ENCODE assay signal across 27 cellular contexts in the genomic region with DNA sequence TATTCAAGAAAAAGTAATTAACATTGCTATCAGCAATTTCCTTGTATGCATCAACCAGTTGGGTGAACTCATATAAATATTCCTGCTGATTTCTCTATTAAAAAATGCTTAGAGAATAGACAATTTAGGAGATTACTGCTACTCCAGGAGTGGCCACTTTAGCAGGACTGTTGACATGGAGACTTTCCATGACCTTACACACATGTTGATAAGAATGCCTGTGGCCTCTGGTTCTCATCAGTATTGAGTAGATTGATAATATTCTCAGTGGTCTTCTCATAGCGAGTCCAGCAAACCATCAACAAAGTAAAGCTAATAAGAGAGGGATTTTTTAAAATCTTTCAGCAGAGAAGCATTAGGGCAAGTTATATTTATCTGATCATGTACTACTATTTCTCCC.
DNase-seq lines count a peak whose midpoint lies in the region; ATAC-seq, FAIRE-seq and TF ChIP-seq lines count a peak whose summit lies in the region.
"Had no signal": no experiment of that assay in that cellular context is flagged by ENCODE, and none has a peak within 500 bp of the region (broad histone marks: within the 10 kb centered on the region; RNA-seq: fewer than 3 reads in every experiment).

No MANE protein-coding gene starts in this region.

- H3K9me3 Mint-ChIP-seq in activated T-helper 2 cell treated with anti-CD3 and anti-CD28 coated beads, Interferon-gamma antibody, Interleukin-2, Interleukin-4, amounts not matched to agents 10 μg/mL and 5 μg/mL and 100 μg/mL, durations not matched to agents 14 hours and 24 hours and 36 hours: no peaks in the 10 kb centered on the region

- DNase-seq in right lobe of liver (no peak), HepG2 (ENCODE audit: low spot score) (no peak), bronchial epithelial cell (ENCODE audit: low read depth) (no peak), NCI-H774 (lab: John Stamatoyannopoulos, UW) (no peak), G401 (ENCODE audit: low spot score) (no peak), DMS153 treated with DMSO at 0.1 percent for 48 hours (lab: John Stamatoyannopoulos, UW; ENCODE audit: unreplicated experiment) (no peak)
- no peak for DNase-seq in activated T-helper 2 cell treated with anti-CD3 and anti-CD28 coated beads, Interferon-gamma antibody, Interleukin-2, Interleukin-4, amounts not matched to agents 10 μg/mL and 5 μg/mL and 100 μg/mL, durations not matched to agents 14 hours and 24 hours and 36 hours (ENCODE audit: low spot score)
- DNase-seq: activated CD4-positive, alpha-beta T cell treated with anti-CD3 and anti-CD28 coated beads, Interleukin-2, amount 50 U/mL, for 48 hours; activated gamma-delta T cell; C1 segment of cervical spinal cord; gastrocnemius medialis; IMR-90; islet precursor cell; lower lobe of right lung; naive B cell; NCI-H1694; NCI-H82; ovary; sigmoid colon; stimulated activated CD4-positive, alpha-beta T cell treated with anti-CD3 and anti-CD28 coated beads, Interleukin-1b, Interleukin-23, amount 100 ng/mL, for 48 hours; stimulated activated naive CD8-positive, alpha-beta T cell treated with anti-CD3 and anti-CD28 coated beads, Interleukin-15, Interleukin-2, amounts not matched to agents 100 U/mL and 50 U/mL, for 24 hours had no signal

- no peaks in the 10 kb centered on the region for H3K4me1 Mint-ChIP-seq in activated T-helper 2 cell treated with anti-CD3 and anti-CD28 coated beads, Interferon-gamma antibody, Interleukin-2, Interleukin-4, amounts not matched to agents 10 μg/mL and 5 μg/mL and 100 μg/mL, durations not matched to agents 14 hours and 24 hours and 36 hours (ENCODE audit: low read depth)

- no peak overlapping the region for H3K4me3 ChIP-seq in right lobe of liver
- no peak overlapping the region for H3K4me3 ChIP-seq in HepG2 (replicated peaks in 1 of 3; ENCODE audit: insufficient read depth in 1 of 3, low read depth in 2 of 3, low read length in 3 of 3)
- peak overlapping the region; percentile 19 for H3K4me3 ChIP-seq in bronchial epithelial cell (ENCODE audit: low read depth, low read length)
- H3K4me3 ChIP-seq in neutrophil (ENCODE audit: low read depth in 1 of 2, low read length in 1 of 2): peak overlapping the region; percentile 10 to 36
- H3K4me3 ChIP-seq: gastrocnemius medialis, ovary, sigmoid colon, SJSA1 had no signal

- FAIRE-seq in HepG2 (lab: Jason Lieb, UNC): no peak
- FAIRE-seq in bronchial epithelial cell (lab: Jason Lieb, UNC): no peak
- FAIRE-seq: endothelial cell of umbilical vein, G401.6 had no signal

- H3K9ac ChIP-seq in HepG2 (ENCODE audit: insufficient read depth, low read depth, low read length): no peak overlapping the region

- BruUV-seq in HepG2 (replicated peaks; lab: Mats Ljungman, UMichigan): no TSS peak

- no peaks in the 10 kb centered on the region for H3K9me3 ChIP-seq in right lobe of liver
- no peaks in the 10 kb centered on the region for H3K9me3 ChIP-seq in HepG2 (ENCODE audit: low read length)
- no peaks in the 10 kb centered on the region for H3K9me3 ChIP-seq in neutrophil
- H3K9me3 ChIP-seq: gastrocnemius medialis, lower lobe of right lung, ovary, sigmoid colon, SJSA1 had no signal

- POLR2A ChIA-PET in HepG2 (lab: Yijun Ruan, JAX): no interaction called here

- peaks cover 4% of the 10 kb centered on the region for H3K27me3 Mint-ChIP-seq in activated T-helper 2 cell treated with anti-CD3 and anti-CD28 coated beads, Interferon-gamma antibody, Interleukin-2, Interleukin-4, amounts not matched to agents 10 μg/mL and 5 μg/mL and 100 μg/mL, durations not matched to agents 14 hours and 24 hours and 36 hours (ENCODE audit: low read depth)
- H3K27me3 Mint-ChIP-seq: naive B cell had no signal

- H3K27ac Mint-ChIP-seq in activated T-helper 2 cell treated with anti-CD3 and anti-CD28 coated beads, Interferon-gamma antibody, Interleukin-2, Interleukin-4, amounts not matched to agents 10 μg/mL and 5 μg/mL and 100 μg/mL, durations not matched to agents 14 hours and 24 hours and 36 hours: no peak overlapping the region
- H3K27ac Mint-ChIP-seq: WTC11 had no signal

- no peak for TF ChIP-seq EP300 in HepG2 (IDR thresholded peaks at IDR 0.05; ENCODE audit: low read depth in 2 of 2, low read length in 2 of 2)
- no peak for TF ChIP-seq EP300 in HepG2 (CRISPR knock-in tag; IDR thresholded peaks at IDR 0.05; ENCODE audit: borderline replicate concordance)

- H3K4me2 ChIP-seq in HepG2 (ENCODE audit: low read depth, low read length): no peak overlapping the region

- H3K4me1 ChIP-seq in right lobe of liver (peaks cover 0 to 25% (median 5%) of the 10 kb centered on the region in 4 donors), HepG2 (ENCODE audit: insufficient read depth, low read length) (peaks cover 62% of the 10 kb centered on the region), neutrophil (ENCODE audit: control insufficient read depth in 1 of 2, insufficient read depth in 1 of 2, low read depth in 1 of 2, low read length in 1 of 2) (peaks cover 16 to 18% of the 10 kb centered on the region in 2 experiments)
- H3K4me1 ChIP-seq: lower lobe of right lung had no signal

- H3K27me3 ChIP-seq in right lobe of liver: no peaks in the 10 kb centered on the region
- no peaks in the 10 kb centered on the region for H3K27me3 ChIP-seq in HepG2 (ENCODE audit: control insufficient read depth in 1 of 2, insufficient read depth in 2 of 2, low read length in 2 of 2)
- no peaks in the 10 kb centered on the region for H3K27me3 ChIP-seq in bronchial epithelial cell (ENCODE audit: control insufficient read depth, insufficient read depth, low read length)
- H3K27me3 ChIP-seq in neutrophil: no peaks in the 10 kb centered on the region
- H3K27me3 ChIP-seq: gastrocnemius medialis, ovary, sigmoid colon, SJSA1 had no signal

- WGBS in right lobe of liver (ENCODE audit: insufficient coverage, low coverage, low lambda C conversion rate, missing lambda C conversion rate): 71% methylated on average over 1 of the region's 1 CpG
- 100% methylated on average over 1 of the region's 1 CpG for WGBS in HepG2 (ENCODE audit: low lambda C conversion rate)

- H3K36me3 ChIP-seq in right lobe of liver (no peaks in the 10 kb centered on the region), HepG2 (replicated peaks in 1 of 2; ENCODE audit: control insufficient read depth in 1 of 2, insufficient read depth in 2 of 2, low read length in 2 of 2) (no peaks in the 10 kb centered on the region), bronchial epithelial cell (ENCODE audit: control insufficient read depth, insufficient read depth, low read length) (no peaks in the 10 kb centered on the region), neutrophil (no peaks in the 10 kb centered on the region)
- H3K36me3 ChIP-seq: gastrocnemius medialis, lower lobe of right lung, ovary, sigmoid colon, SJSA1 had no signal

- H2AFZ ChIP-seq in HepG2 (ENCODE audit: low read length): no peak overlapping the region

- no peak for TF ChIP-seq RAD21 in HepG2 (CRISPR knock-in tag; IDR thresholded peaks at IDR 0.05)

- ATAC-seq in right lobe of liver: peak in 3 of 4 donors; percentile 8 to 31 (median 14)
- ATAC-seq in HepG2: no peak
- ATAC-seq: gastrocnemius medialis; Panc1; stimulated activated naive CD8-positive, alpha-beta T cell treated with anti-CD3 and anti-CD28 coated beads, Interleukin-15, Interleukin-2, amounts not matched to agents 100 U/mL and 50 U/mL, for 24 hours; WTC11 had no signal

- intact Hi-C loops in right lobe of liver (cut with DNase I): no loop called here
- intact Hi-C loops in HepG2 (cut with micrococcal nuclease; ENCODE audit: unreplicated experiment): no loop called here
- intact Hi-C loops in activated T-helper 2 cell treated with anti-CD3 and anti-CD28 coated beads, Interferon-gamma antibody, Interleukin-2, Interleukin-4, amounts not matched to agents 10 μg/mL and 5 μg/mL and 100 μg/mL, durations not matched to agents 14 hours and 24 hours and 36 hours (cut with micrococcal nuclease): no loop called here

- no peaks in the 10 kb centered on the region for H3K36me3 Mint-ChIP-seq in activated T-helper 2 cell treated with anti-CD3 and anti-CD28 coated beads, Interferon-gamma antibody, Interleukin-2, Interleukin-4, amounts not matched to agents 10 μg/mL and 5 μg/mL and 100 μg/mL, durations not matched to agents 14 hours and 24 hours and 36 hours (ENCODE audit: low read depth)
- H3K36me3 Mint-ChIP-seq: naive B cell, WTC11 had no signal

- H3K79me2 ChIP-seq in HepG2 (ENCODE audit: insufficient read depth, low read length): no peaks in the 10 kb centered on the region

- TF ChIP-seq CTCF in right lobe of liver (IDR thresholded peaks at IDR 0.05): no peak
- TF ChIP-seq CTCF in HepG2 (CRISPR knock-in tag; IDR thresholded peaks at IDR 0.05): no peak
- TF ChIP-seq CTCF in bronchial epithelial cell (IDR thresholded peaks at IDR 0.05; ENCODE audit: insufficient read depth, low read length, severe bottlenecking): no peak
- TF ChIP-seq CTCF in neutrophil (IDR thresholded peaks at IDR 0.05): no peak

- no peak overlapping the region for H3K4me3 Mint-ChIP-seq in activated T-helper 2 cell treated with anti-CD3 and anti-CD28 coated beads, Interferon-gamma antibody, Interleukin-2, Interleukin-4, amounts not matched to agents 10 μg/mL and 5 μg/mL and 100 μg/mL, durations not matched to agents 14 hours and 24 hours and 36 hours (ENCODE audit: low read depth)
- H3K4me3 Mint-ChIP-seq: WTC11 had no signal

- H4K20me1 ChIP-seq in HepG2 (ENCODE audit: insufficient read depth, low read length): no peaks in the 10 kb centered on the region

- CTCF ChIA-PET in HepG2 (lab: Yijun Ruan, JAX; ENCODE audit: low intra/inter-chr PET ratio, low total read pairs): no interaction called here

- TF ChIP-seq POLR2A in right lobe of liver (IDR thresholded peaks at IDR 0.05) (no peak), HepG2 (IDR thresholded peaks at IDR 0.05; ENCODE audit: insufficient read depth in 1 of 2, low read depth in 2 of 2, low read length in 2 of 2) (no peak)

- in situ Hi-C loops in HepG2 (cut with HindIII; ENCODE audit: extremely low pct_ligation_motif_present, low pct_unique_long_range_greater_than_20kb): no loop called here
- in situ Hi-C loops in G401 (cut with HindIII; ENCODE audit: low sequenced_read_pairs): no loop called here

- H3K27ac ChIP-seq in right lobe of liver: peak overlapping the region in 2 of 3 donors; percentile 11 to 46
- no peak overlapping the region for H3K27ac ChIP-seq in HepG2 (ENCODE audit: extremely low read length, insufficient read depth, low read length)
- H3K27ac ChIP-seq in neutrophil: peak overlapping the region; percentile 53
- H3K27ac ChIP-seq: gastrocnemius medialis, lower lobe of right lung, ovary, sigmoid colon, SJSA1 had no signal

TF ChIP-seq in HepG2, 621 proteins besides CTCF, POLR2A, EP300 and RAD21 (continues in another document):
- TF ChIP-seq GTF2F1 (IDR thresholded peaks at IDR 0.05; ENCODE audit: low read length): no peak
- TF ChIP-seq, protein P1, sequence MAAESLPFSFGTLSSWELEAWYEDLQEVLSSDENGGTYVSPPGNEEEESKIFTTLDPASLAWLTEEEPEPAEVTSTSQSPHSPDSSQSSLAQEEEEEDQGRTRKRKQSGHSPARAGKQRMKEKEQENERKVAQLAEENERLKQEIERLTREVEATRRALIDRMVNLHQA (CRISPR knock-in tag; IDR thresholded peaks at IDR 0.05): no peak
- no peak for TF ChIP-seq AGO2 (optimal IDR thresholded peaks at IDR 0.05; ENCODE audit: low read depth, low read length)
- TF ChIP-seq ARNTL (CRISPR knock-in tag; IDR thresholded peaks at IDR 0.05): no peak
- TF ChIP-seq ZNF17 (CRISPR knock-in tag; IDR thresholded peaks at IDR 0.05): no peak
- no peak for TF ChIP-seq DNMT1 (CRISPR knock-in tag; IDR thresholded peaks at IDR 0.05)

Comparison
In these comparisons a context has a peak if more than half of its experiments do, and no peak if none do; other contexts are left out.
1. H3K4me3 ChIP-seq: peak in bronchial epithelial cell (single experiment) and neutrophil (2 of 2); none in right lobe of liver (0 of 3) and HepG2 (0 of 3).